Comparison of ENCODE assay signal across 8 cellular contexts in the genomic region with DNA sequence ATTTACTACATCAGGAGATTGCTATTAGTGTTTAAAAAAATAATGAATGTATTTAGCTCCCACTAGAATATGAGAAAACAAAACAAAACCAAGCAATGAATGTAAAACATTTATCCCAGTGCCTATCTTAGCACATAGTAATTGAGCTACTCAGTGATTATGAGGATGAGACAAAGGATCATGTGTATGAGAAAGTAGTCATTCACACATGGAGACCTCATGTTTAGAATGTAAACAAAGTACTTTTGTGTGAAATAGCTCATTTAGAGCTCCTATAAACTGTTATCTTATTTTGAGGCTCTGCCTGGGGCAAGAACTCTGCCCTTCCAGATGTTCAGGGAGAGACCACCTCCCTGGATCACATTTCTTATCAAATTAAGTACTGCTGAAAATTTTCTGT.
"Had no signal": no experiment of that assay in that cellular context is flagged by ENCODE, and none has a peak within 500 bp of the region (broad histone marks: within the 10 kb centered on the region; RNA-seq: fewer than 3 reads in every experiment).

No MANE protein-coding gene starts in this region.

- H3K4me1 ChIP-seq: HAP-1 had no signal

- H3K9ac ChIP-seq: GM23248 had no signal

- DNase-seq: GM23248, GOT3, H7, HFFc6, IMR-90 had no signal

- H3K4me3 ChIP-seq: GM23248, HAP-1, K562 had no signal

- H3K27ac ChIP-seq: GM23248 had no signal

- FAIRE-seq: HepG2, K562 had no signal

- H3K36me3 ChIP-seq: HAP-1 had no signal
